ENCODE assay signal across 17 cellular contexts in the genomic region with DNA sequence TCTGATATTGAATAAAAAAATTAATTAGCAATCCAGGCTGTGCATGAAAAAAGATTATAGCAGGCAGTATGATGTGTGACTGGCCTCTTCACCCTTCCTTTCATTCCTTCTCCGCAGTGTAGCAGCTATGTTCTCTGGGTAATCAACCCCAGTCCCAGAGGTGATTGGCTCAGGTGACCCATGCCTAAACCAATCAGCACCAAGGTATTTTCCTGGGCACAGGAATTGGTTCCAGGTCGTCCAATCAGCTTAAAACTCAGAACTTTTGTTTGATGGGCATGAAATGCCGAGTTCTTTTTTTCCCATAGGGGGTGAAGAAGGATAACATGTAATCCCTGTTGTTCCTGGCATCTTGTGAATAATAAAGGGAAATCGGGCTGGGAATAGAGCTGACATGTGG. TPM values are rescaled to one million over a fixed set of nuclear protein-coding genes. Genes with fewer than 3 reads are reported as not detected.
DNase-seq lines count a peak whose midpoint lies in the region; ATAC-seq, FAIRE-seq and TF ChIP-seq lines count a peak whose summit lies in the region.
"Had no signal": no experiment of that assay in that cellular context is flagged by ENCODE, and none has a peak within 500 bp of the region (broad histone marks: within the 10 kb centered on the region; RNA-seq: fewer than 3 reads in every experiment).

No MANE protein-coding gene starts in this region.

- no peaks in the 10 kb centered on the region for H4K20me1 ChIP-seq in GM23248 (ENCODE audit: insufficient read depth)
- H4K20me1 ChIP-seq in PC-3 (ENCODE audit: low read length) = no peaks in the 10 kb centered on the region
- no peaks in the 10 kb centered on the region for H4K20me1 ChIP-seq in K562 (replicated peaks; ENCODE audit: control insufficient read depth, insufficient read depth, low read length)
- H4K20me1 ChIP-seq: BLaER1 had no signal

- H3K4me1 ChIP-seq in GM23248 (ENCODE audit: insufficient read depth) = peaks cover 70% of the 10 kb centered on the region
- peaks cover 73% of the 10 kb centered on the region for H3K4me1 ChIP-seq in PC-3 (ENCODE audit: insufficient read depth, low read length)
- no peaks in the 10 kb centered on the region for H3K4me1 ChIP-seq in K562 (replicated peaks in 1 of 2; ENCODE audit: control insufficient read depth in 2 of 2, insufficient read depth in 2 of 2, low read length in 2 of 2)
- H3K4me1 ChIP-seq: BLaER1 had no signal

- CTCF ChIA-PET in PC-3 (lab: Charles Lee) = no interaction called here
- CTCF ChIA-PET in K562 (lab: Yijun Ruan, JAX; ENCODE audit: low intra/inter-chr PET ratio) = no interaction called here

- no TSS peak for BruUV-seq in PC-3 (replicated peaks; lab: Mats Ljungman, UMichigan)
- no TSS peak for BruUV-seq in K562 (replicated peaks; lab: Mats Ljungman, UMichigan)

- no peak for DNase-seq in GM23248
- DNase-seq in PC-3 = no peak
- peak in 3 of 4 experiments; percentile 16 to 27 (median 24) for DNase-seq in K562 (ENCODE audit: extremely low read depth in 1 of 4, low spot score in 3 of 4)
- DNase-seq in iPS-NIHi11 (ENCODE audit: low spot score) = peak; percentile 35
- no peak for DNase-seq in GDM1 (lab: John Stamatoyannopoulos, UW)
- DNase-seq in activated naive CD4-positive, alpha-beta T cell treated with anti-CD3 and anti-CD28 coated beads, Interleukin-2, amount 50 U/mL, for 16 hours = no peak
- DNase-seq: 8988T; AML-193; Caco-2; CD8-positive, alpha-beta memory T cell; DMS53; GOT3; HCEC 1CT; HFFc6 had no signal

- in situ Hi-C loops in GM23248 (cut with MboI) (no loop called here), K562 (cut with MboI) (no loop called here)

- H3K9me3 ChIP-seq in GM23248 (ENCODE audit: low read depth) = no peaks in the 10 kb centered on the region
- H3K9me3 ChIP-seq in PC-3 (ENCODE audit: low read length) = no peaks in the 10 kb centered on the region
- H3K9me3 ChIP-seq in K562 (replicated peaks; ENCODE audit: control insufficient read depth, insufficient read depth, low read depth, low read length) = no peaks in the 10 kb centered on the region
- H3K9me3 ChIP-seq: Caco-2 had no signal

- no peak overlapping the region for H3K4me3 ChIP-seq in GM23248
- H3K4me3 ChIP-seq in PC-3 (ENCODE audit: low read length) = no peak overlapping the region
- H3K4me3 ChIP-seq in K562 = no peak overlapping the region
- H3K4me3 ChIP-seq: BLaER1 had no signal

- no peak for TF ChIP-seq CTCF in PC-3 (conservative IDR thresholded peaks at IDR 0.05; ENCODE audit: low read depth, low read length)
- TF ChIP-seq CTCF in K562 (IDR thresholded peaks at IDR 0.05 in 2 of 3, conservative IDR thresholded peaks at IDR 0.05 in 1 of 3; ENCODE audit: insufficient read depth in 2 of 3, low read depth in 1 of 3, low read length in 3 of 3) = no peak

- H2AFZ ChIP-seq in GM23248 (no peak overlapping the region), PC-3 (ENCODE audit: low read length) (no peak overlapping the region), K562 (ENCODE audit: low read depth, low read length) (no peak overlapping the region)

- POLR2A ChIA-PET in PC-3 (lab: Charles Lee; ENCODE audit: unreplicated experiment) (no interaction called here), K562 (lab: Yijun Ruan, JAX) (interaction anchor here (0.6 to 1.0 kb wide), 2 partner anchors 11 to 22 kb away, joined by 3 to 4 read pairs; no protein-coding TSS in a partner anchor)

- peaks cover 74% of the 10 kb centered on the region for H3F3A ChIP-seq in GM23248 (ENCODE audit: insufficient read depth)
- peaks cover 9% of the 10 kb centered on the region for H3F3A ChIP-seq in PC-3 (ENCODE audit: low read length, unreplicated experiment)

- H3K9ac ChIP-seq in GM23248 (no peak overlapping the region), PC-3 (ENCODE audit: low read length) (no peak overlapping the region), K562 (ENCODE audit: insufficient read depth in 1 of 2, low read depth in 2 of 2, low read length in 2 of 2) (no peak overlapping the region)
- H3K9ac ChIP-seq: BLaER1 had no signal

- H3K27me3 ChIP-seq in GM23248 (replicated peaks; ENCODE audit: insufficient read depth) = no peaks in the 10 kb centered on the region
- H3K27me3 ChIP-seq in PC-3 (ENCODE audit: low read length) = no peaks in the 10 kb centered on the region
- peaks cover 0 to 9% of the 10 kb centered on the region in 2 experiments; a peak in 2 of 5 replicates for H3K27me3 ChIP-seq in K562 (ENCODE audit: control insufficient read depth in 2 of 2, insufficient read depth in 2 of 2, low read length in 2 of 2)
- H3K27me3 ChIP-seq: BLaER1 had no signal

- no peaks in the 10 kb centered on the region for H3K9me2 ChIP-seq in GM23248 (ENCODE audit: insufficient read depth)
- no peaks in the 10 kb centered on the region for H3K9me2 ChIP-seq in PC-3 (replicated peaks; ENCODE audit: low read length)

- no peak for TF ChIP-seq RAD21 in K562 (CRISPR knock-in tag; conservative IDR thresholded peaks at IDR 0.05 in 1 of 2, IDR thresholded peaks at IDR 0.05 in 1 of 2)

- FAIRE-seq in K562 (lab: Jason Lieb, UNC) = no peak

- H3K4me2 ChIP-seq in GM23248 (ENCODE audit: unreplicated experiment) = no peak overlapping the region
- no peak overlapping the region for H3K4me2 ChIP-seq in PC-3 (ENCODE audit: low read length)
- H3K4me2 ChIP-seq in K562 (ENCODE audit: insufficient read depth, low read length) = no peak overlapping the region
- H3K4me2 ChIP-seq: BLaER1 had no signal

- intact Hi-C loops in PC-3 (cut with micrococcal nuclease) = no loop called here
- intact Hi-C loops in K562 (cut with micrococcal nuclease) = no loop called here

- TF ChIP-seq EP300 in K562 (IDR thresholded peaks at IDR 0.05; ENCODE audit: low read length) = no peak

- H3K27ac ChIP-seq in GM23248 (0 out of 2 replicates have a peak overlapping the region, but pooled peaks have one; percentile 84), PC-3 (ENCODE audit: low read length) (peak overlapping the region; percentile 94; the same call in 1 of the 2 replicates), K562 (ENCODE audit: extremely low read depth, low read depth, low read length) (no peak overlapping the region)
- H3K27ac ChIP-seq: BLaER1 had no signal

- TF ChIP-seq POLR2A in K562 (conservative IDR thresholded peaks at IDR 0.05) = no peak

- ATAC-seq in PC-3 = no peak
- ATAC-seq in K562 = 0 out of 3 replicates have a peak, but pooled peaks have one; percentile 49
- ATAC-seq in HG02840 (IDR thresholded peaks at IDR 0.05; ENCODE audit: low FRiP score, unreplicated experiment) = no peak
- ATAC-seq in HG02884 (IDR thresholded peaks at IDR 0.05; ENCODE audit: unreplicated experiment) = no peak

- H3K36me3 ChIP-seq in GM23248 (ENCODE audit: low read depth) (no peaks in the 10 kb centered on the region), PC-3 (ENCODE audit: low read depth, low read length) (no peaks in the 10 kb centered on the region), K562 (ENCODE audit: control insufficient read depth, insufficient read depth, low read length) (no peaks in the 10 kb centered on the region)
- H3K36me3 ChIP-seq: BLaER1 had no signal

- no peaks in the 10 kb centered on the region for H3K9me1 ChIP-seq in K562 (ENCODE audit: control insufficient read depth, insufficient read depth, low read length)

- no peaks in the 10 kb centered on the region for H3K79me2 ChIP-seq in GM23248 (ENCODE audit: insufficient read depth)
- peaks cover 14% of the 10 kb centered on the region; the same call in 1 of the 2 replicates for H3K79me2 ChIP-seq in PC-3 (ENCODE audit: low read length)
- no peaks in the 10 kb centered on the region for H3K79me2 ChIP-seq in K562 (ENCODE audit: control insufficient read depth, insufficient read depth, low read length)

- 76 to 85% methylated on average over 4 of the region's 4 CpGs for WGBS in GM23248 (ENCODE audit: low coverage in 1 of 2, low lambda C conversion rate in 2 of 2, missing lambda C conversion rate in 2 of 2), 2 experiments
- WGBS in K562 (ENCODE audit: insufficient coverage, low coverage, missing lambda C conversion rate) = 5% methylated on average over 4 of the region's 4 CpGs

TF ChIP-seq in K562, 482 proteins besides CTCF, POLR2A, EP300 and RAD21 (continues in another document):
- TF ChIP-seq CHCHD3 (CRISPR knock-in tag; IDR thresholded peaks at IDR 0.05) (no peak), IRF2 (CRISPR knock-in tag; IDR thresholded peaks at IDR 0.05) (no peak), BHLHE40 (IDR thresholded peaks at IDR 0.05; ENCODE audit: low read length) (no peak), CREB1 (IDR thresholded peaks at IDR 0.05) (no peak), CREB1 (CRISPR knock-in tag; IDR thresholded peaks at IDR 0.05) (no peak), ZNF77 (CRISPR knock-in tag; IDR thresholded peaks at IDR 0.05) (no peak), YBX1 (IDR thresholded peaks at IDR 0.05) (no peak), ATF1 (CRISPR knock-in tag; IDR thresholded peaks at IDR 0.05) (no peak), ATF1 (tag; IDR thresholded peaks at IDR 0.05) (no peak), CAMTA2 (CRISPR knock-in tag; conservative IDR thresholded peaks at IDR 0.05) (no peak)
- TF ChIP-seq, protein P1, sequence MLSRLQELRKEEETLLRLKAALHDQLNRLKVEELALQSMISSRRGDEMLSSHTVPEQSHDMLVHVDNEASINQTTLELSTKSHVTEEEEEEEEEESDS (CRISPR knock-in tag; IDR thresholded peaks at IDR 0.05) = no peak

RNA-seq across cellular contexts. Expression of a gene that starts 5.8 kb away (rescaled TPM):
- total RNA-seq in GM23248 (2014; rRNA removed; shearing (Covaris generic)) = 7.5 and 8.7 TPM in 2 replicates
- polyA plus RNA-seq in GM23248 (2016; fragmentation: Nextera tagmentation; extraction: Ambion mirVana) (4.1 and 4.3 TPM in 2 replicates), K562 (2011; rRNA removed) (not detected in 2 replicates), K562 (2014; fragmentation: Illumina TruSeq; extraction: Trizol) (not detected in 2 replicates), K562 (2014; fragmentation: Nextera tagmentation; extraction: Ambion mirVana) (not detected), K562 (2014; rRNA removed) (not detected in 2 replicates)
- total RNA-seq in PC-3 (2014; rRNA removed) (0.92 and 2.4 TPM in 2 replicates), K562 (2014; rRNA removed) (not detected in 2 replicates), K562 (2014; rRNA removed; fragmentation: Illumina TruSeq; extraction: Trizol) (not detected in 2 replicates), K562 (2015; rRNA removed; fragmentation: Illumina TruSeq; extraction: Trizol) (not detected in 2 replicates), K562 (2021) (not detected in 2 replicates)
- total RNA-seq in K562 (2011; cell fraction: chromatin; rRNA removed; ENCODE audit: low replicate concordance) = not detected in 2 replicates
- not detected in 2 replicates for total RNA-seq in K562 (2011; cell fraction: nucleolus; rRNA removed)
- not detected in 2 replicates for total RNA-seq in K562 (2011; cell fraction: nucleoplasm; rRNA removed)
- not detected in 2 replicates for polyA plus RNA-seq in K562 (2011; cell fraction: cytosol; rRNA removed)
- not detected in 2 replicates for polyA plus RNA-seq in K562 (2011; cell fraction: nucleus; rRNA removed)
- polyA plus RNA-seq in K562 (2012) = not detected in 2 replicates
- not detected in 2 replicates for polyA minus RNA-seq in K562 (2011; rRNA and poly(A)+ RNA removed)
- not detected in 2 replicates for polyA minus RNA-seq in K562 (2011; cell fraction: cytosol; rRNA and poly(A)+ RNA removed)
- not detected in 2 replicates for polyA minus RNA-seq in K562 (2011; cell fraction: nucleus; rRNA and poly(A)+ RNA removed)
- total RNA-seq: Caco-2; CD8-positive, alpha-beta memory T cell had no signal
- polyA plus RNA-seq: CD8-positive, alpha-beta memory T cell had no signal

Comparison
In these comparisons a context has a peak if more than half of its experiments do, and no peak if none do; other contexts are left out.
1. DNase-seq: peak in K562 (3 of 4) and iPS-NIHi11 (single experiment); none in GM23248 (single experiment), PC-3 (single experiment), GDM1 (single experiment) and activated naive CD4-positive, alpha-beta T cell treated with anti-CD3 and anti-CD28 coated beads, Interleukin-2, amount 50 U/mL, for 16 hours (single experiment).